In the genomic region with DNA sequence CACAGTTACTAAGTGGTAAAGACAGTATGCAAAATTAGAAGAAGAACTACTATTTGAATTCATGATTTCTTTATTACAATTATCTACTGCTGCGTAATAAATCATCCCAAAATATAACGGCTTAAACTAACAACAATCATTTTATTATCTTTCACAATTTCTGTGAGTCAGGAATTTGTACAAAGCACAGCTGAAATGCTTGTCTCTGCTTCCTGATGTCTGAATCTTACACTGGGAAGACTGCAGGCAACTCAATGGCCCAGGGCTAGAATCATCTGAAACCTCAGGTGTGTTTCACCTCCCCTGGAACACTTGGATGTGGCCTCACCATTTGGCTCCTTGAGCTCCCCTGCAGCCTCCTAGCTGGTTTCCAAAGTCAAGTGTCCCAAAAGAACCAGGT, we compare ENCODE assay signal across 19 cellular contexts.
DNase-seq lines count a peak whose midpoint lies in the region; ATAC-seq and TF ChIP-seq lines count a peak whose summit lies in the region.
"Had no signal": no experiment of that assay in that cellular context is flagged by ENCODE, and none has a peak within 500 bp of the region (broad histone marks: within the 10 kb centered on the region; RNA-seq: fewer than 3 reads in every experiment).

No MANE protein-coding gene starts in this region.

- no peaks in the 10 kb centered on the region for H3K79me2 ChIP-seq in trophoblast cell (ENCODE audit: control insufficient read depth, insufficient read depth, low read length, poor library complexity)

- no peak overlapping the region for H3K4me3 Mint-ChIP-seq in MCF 10A (ENCODE audit: unreplicated experiment)
- H3K4me3 Mint-ChIP-seq in activated T-cell treated with anti-CD3 and anti-CD28 coated beads, Interleukin-2, amount 50 U/mL, for 4 hours = no peak overlapping the region
- H3K4me3 Mint-ChIP-seq: CD8-positive, alpha-beta T cell had no signal

- H3K79me1 ChIP-seq in trophoblast cell (ENCODE audit: low read length) = no peaks in the 10 kb centered on the region

- no peak overlapping the region for H4K91ac ChIP-seq in trophoblast cell (ENCODE audit: low read depth, low read length)

- no peak for ATAC-seq in SK-N-SH treated with all-trans-retinoic acid at 6 μM for 48 hours
- no peak for ATAC-seq in activated T-cell treated with anti-CD3 and anti-CD28 coated beads, Interleukin-2, amount 50 U/mL, for 4 hours
- ATAC-seq: CD8-positive, alpha-beta T cell; HCT116 had no signal

- no peak for DNase-seq in MCF 10A (ENCODE audit: unreplicated experiment)
- DNase-seq in breast epithelium (ENCODE audit: low spot score in 2 of 2) = no peak
- DNase-seq in epithelial cell of prostate (ENCODE audit: low read depth, low spot score) = peak; percentile 27
- DNase-seq in trophoblast cell = no peak
- DNase-seq in hepatic stellate cell (ENCODE audit: low spot score) = no peak
- no peak for DNase-seq in activated T-cell treated with anti-CD3 and anti-CD28 coated beads, Interleukin-2, amount 50 U/mL, for 4 hours
- DNase-seq in effector CD8-positive, alpha-beta T cell (lab: John Stamatoyannopoulos, UW) = no peak
- DNase-seq: CD8-positive, alpha-beta T cell; DMS79; MV-4-11; NCI-H1417 treated with DMSO at 0.1 percent for 48 hours; NCI-H2029; NCI-H2171 treated with DMSO at 0.1 percent for 48 hours; NCI-H748 treated with DMSO at 0.1 percent for 48 hours; RPMI8226; SJCRH30 had no signal

- no peak overlapping the region for H3K4me3 ChIP-seq in breast epithelium
- H3K4me3 ChIP-seq in trophoblast cell (ENCODE audit: low read depth, low read length) = no peak overlapping the region
- H3K4me3 ChIP-seq: SJCRH30 had no signal

- no TSS peak for BruUV-seq in MCF 10A (replicated peaks; lab: Mats Ljungman, UMichigan)

- H3K36me3 Mint-ChIP-seq in MCF 10A (ENCODE audit: insufficient read depth, unreplicated experiment) = no peaks in the 10 kb centered on the region
- H3K36me3 Mint-ChIP-seq in activated T-cell treated with anti-CD3 and anti-CD28 coated beads, Interleukin-2, amount 50 U/mL, for 4 hours (ENCODE audit: insufficient read depth) = no peaks in the 10 kb centered on the region
- H3K36me3 Mint-ChIP-seq: CD8-positive, alpha-beta T cell had no signal

- no peak for TF ChIP-seq POLR2A in breast epithelium (IDR thresholded peaks at IDR 0.05)

- H2BK12ac ChIP-seq in trophoblast cell (ENCODE audit: low read length) = no peak overlapping the region

- CTCF ChIA-PET in MCF 10A (lab: Yijun Ruan, JAX) = interaction anchor here (0.5 to 0.9 kb wide), 3 partner anchors 9 to 60 kb away, joined by 3 read pairs; no protein-coding TSS in a partner anchor

- H3K18ac ChIP-seq in trophoblast cell (ENCODE audit: low read length) = peak overlapping the region; percentile 78

- no peak overlapping the region for H2AK5ac ChIP-seq in trophoblast cell (ENCODE audit: low read length)

- no peak overlapping the region for H2BK5ac ChIP-seq in trophoblast cell (ENCODE audit: low read depth, low read length, poor library complexity)

- POLR2A ChIA-PET in MCF 10A (lab: Yijun Ruan, JAX) = interaction anchor here (0.9 to 1.8 kb wide), 5 partner anchors 14 to 222 kb away, joined by 3 to 7 read pairs (median 3); no protein-coding TSS in a partner anchor

- no peaks in the 10 kb centered on the region for H3K27me3 Mint-ChIP-seq in MCF 10A (ENCODE audit: insufficient read depth, unreplicated experiment)
- H3K27me3 Mint-ChIP-seq in activated T-cell treated with anti-CD3 and anti-CD28 coated beads, Interleukin-2, amount 50 U/mL, for 4 hours (ENCODE audit: low read depth) = no peaks in the 10 kb centered on the region

- H3K9me3 Mint-ChIP-seq in MCF 10A (ENCODE audit: unreplicated experiment) = no peaks in the 10 kb centered on the region
- no peaks in the 10 kb centered on the region for H3K9me3 Mint-ChIP-seq in activated T-cell treated with anti-CD3 and anti-CD28 coated beads, Interleukin-2, amount 50 U/mL, for 4 hours
- H3K9me3 Mint-ChIP-seq: CD8-positive, alpha-beta T cell had no signal

- H3K14ac ChIP-seq in trophoblast cell (ENCODE audit: low read length) = peak overlapping the region; percentile 24

- H3K27ac ChIP-seq in breast epithelium (peak overlapping the region in 1 of 2 donors; percentile 67), epithelial cell of prostate (peak overlapping the region; percentile 35), trophoblast cell (ENCODE audit: low read depth, low read length) (no peak overlapping the region)
- H3K27ac ChIP-seq: 22Rv1, SJCRH30 had no signal

- H3K27me3 ChIP-seq in breast epithelium = no peaks in the 10 kb centered on the region
- no peaks in the 10 kb centered on the region for H3K27me3 ChIP-seq in trophoblast cell (ENCODE audit: insufficient read depth, low read length)
- H3K27me3 ChIP-seq: SJCRH30 had no signal

- no peak overlapping the region for H3K4me2 ChIP-seq in trophoblast cell (ENCODE audit: low read length)

- H2BK120ac ChIP-seq in trophoblast cell (ENCODE audit: insufficient read depth, low read length, poor library complexity) = no peak overlapping the region

- intact Hi-C loops in MCF 10A (cut with micrococcal nuclease) (loop anchor here (5.0 kb wide), 1 partner anchor 104 kb away; no protein-coding TSS in a partner anchor), breast epithelium (cut with DNase I; ENCODE audit: low total_unique reads) (no loop called here)

- peak overlapping the region; percentile 80 for H3K27ac Mint-ChIP-seq in MCF 10A (ENCODE audit: low read depth, unreplicated experiment)
- H3K27ac Mint-ChIP-seq: CD8-positive, alpha-beta T cell had no signal

- H3K4me1 ChIP-seq in breast epithelium (no peaks in the 10 kb centered on the region), trophoblast cell (ENCODE audit: control insufficient read depth in 1 of 2, insufficient read depth in 2 of 2, low read length in 2 of 2) (no peaks in the 10 kb centered on the region)

- H3K36me3 ChIP-seq in breast epithelium (no peaks in the 10 kb centered on the region), trophoblast cell (ENCODE audit: control insufficient read depth in 1 of 2, insufficient read depth in 2 of 2, low read length in 2 of 2) (no peaks in the 10 kb centered on the region)
- H3K36me3 ChIP-seq: SJCRH30 had no signal

- no peak overlapping the region for H4K8ac ChIP-seq in trophoblast cell (ENCODE audit: low read depth, low read length)

- no peak overlapping the region for H3K4ac ChIP-seq in trophoblast cell (ENCODE audit: low read depth, low read length)

- H3K9ac ChIP-seq in trophoblast cell (ENCODE audit: low read length) = no peak overlapping the region

- no peaks in the 10 kb centered on the region for H3K9me3 ChIP-seq in breast epithelium
- H3K9me3 ChIP-seq in trophoblast cell (ENCODE audit: insufficient read depth, low read depth, low read length) = no peaks in the 10 kb centered on the region
- H3K9me3 ChIP-seq: SJCRH30 had no signal

- no CpG with 5 or more reads among the region's 2 CpGs for WGBS in trophoblast cell (ENCODE audit: extremely low coverage, insufficient coverage, insufficient read length)

- no peak overlapping the region for H3K23ac ChIP-seq in trophoblast cell (ENCODE audit: low read length)

- H3K4me1 Mint-ChIP-seq in MCF 10A (ENCODE audit: insufficient read depth, unreplicated experiment) = peaks cover 27% of the 10 kb centered on the region
- no peaks in the 10 kb centered on the region for H3K4me1 Mint-ChIP-seq in activated T-cell treated with anti-CD3 and anti-CD28 coated beads, Interleukin-2, amount 50 U/mL, for 4 hours (ENCODE audit: low read depth)

- no peak overlapping the region for H4K12ac ChIP-seq in trophoblast cell (ENCODE audit: low read depth, low read length)

- H2AFZ ChIP-seq in trophoblast cell (ENCODE audit: insufficient read depth, low read length, poor library complexity) = no peak overlapping the region

- no peak for TF ChIP-seq CTCF in MCF 10A (IDR thresholded peaks at IDR 0.05; ENCODE audit: unreplicated experiment)
- TF ChIP-seq CTCF in breast epithelium (IDR thresholded peaks at IDR 0.05) = no peak

TF ChIP-seq in SK-N-SH treated with all-trans-retinoic acid at 6 μM for 48 hours, 23 proteins besides CTCF, POLR2A, EP300 and RAD21:
- TF ChIP-seq, protein P1, sequence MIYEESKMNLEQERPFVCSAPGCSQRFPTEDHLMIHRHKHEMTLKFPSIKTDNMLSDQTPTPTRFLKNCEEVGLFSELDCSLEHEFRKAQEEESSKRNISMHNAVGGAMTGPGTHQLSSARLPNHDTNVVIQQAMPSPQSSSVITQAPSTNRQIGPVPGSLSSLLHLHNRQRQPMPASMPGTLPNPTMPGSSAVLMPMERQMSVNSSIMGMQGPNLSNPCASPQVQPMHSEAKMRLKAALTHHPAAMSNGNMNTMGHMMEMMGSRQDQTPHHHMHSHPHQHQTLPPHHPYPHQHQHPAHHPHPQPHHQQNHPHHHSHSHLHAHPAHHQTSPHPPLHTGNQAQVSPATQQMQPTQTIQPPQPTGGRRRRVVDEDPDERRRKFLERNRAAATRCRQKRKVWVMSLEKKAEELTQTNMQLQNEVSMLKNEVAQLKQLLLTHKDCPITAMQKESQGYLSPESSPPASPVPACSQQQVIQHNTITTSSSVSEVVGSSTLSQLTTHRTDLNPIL (CRISPR knock-in tag; IDR thresholded peaks at IDR 0.05; ENCODE audit: low read depth) = no peak
- TF ChIP-seq ZFP3 (CRISPR knock-in tag; IDR thresholded peaks at IDR 0.05) (no peak), PPARA (CRISPR knock-in tag; IDR thresholded peaks at IDR 0.05; ENCODE audit: borderline replicate concordance) (no peak), BACH2 (CRISPR knock-in tag; IDR thresholded peaks at IDR 0.05; ENCODE audit: borderline replicate concordance) (no peak), GLIS3 (CRISPR knock-in tag; IDR thresholded peaks at IDR 0.05) (no peak), OSR1 (CRISPR knock-in tag; IDR thresholded peaks at IDR 0.05) (no peak), ZC3H10 (CRISPR knock-in tag; IDR thresholded peaks at IDR 0.05) (no peak)
